ENCODE assay signal across 25 cellular contexts in genomic region chrX:43720082-43720481, GRCh38.
"Had no signal": no experiment of that assay in that cellular context is flagged by ENCODE, and none has a peak within 500 bp of the region (broad histone marks: within the 10 kb centered on the region; RNA-seq: fewer than 3 reads in every experiment).

No MANE protein-coding gene starts in this region.

- H3K4me2 ChIP-seq: neural progenitor cell had no signal

- FAIRE-seq: small intestine, urothelium cell line had no signal

- H3K9me3 ChIP-seq: ovary, sigmoid colon, thoracic aorta, thyroid gland, vagina had no signal

- H3K4me3 ChIP-seq: neural progenitor cell, ovary, psoas muscle, right lobe of liver, sigmoid colon, stomach, thoracic aorta, thyroid gland, tibial nerve, upper lobe of left lung, vagina had no signal

- H3K27me3 ChIP-seq: neural progenitor cell, ovary, right lobe of liver, sigmoid colon, stomach, thyroid gland, tibial nerve, upper lobe of left lung, vagina had no signal

- DNase-seq: natural killer cell; occipital lobe; ovary; posterior cingulate gyrus; psoas muscle; right cardiac atrium; right lobe of liver; sigmoid colon; small intestine; stimulated activated CD4-positive, alpha-beta T cell treated with anti-CD3 and anti-CD28 coated beads, Interleukin-15, amount 100 ng/mL, for 24 hours; stimulated activated CD4-positive, alpha-beta T cell treated with anti-CD3 and anti-CD28 coated beads, Interleukin-2, amount 100 ng/mL, for 24 hours; stimulated activated CD4-positive, alpha-beta T cell treated with anti-CD3 and anti-CD28 coated beads, Interleukin-2, amount 100 ng/mL, for 48 hours; stimulated activated CD4-positive, alpha-beta T cell treated with anti-CD3 and anti-CD28 coated beads, Interleukin-4, amount 100 ng/mL, for 24 hours; stimulated activated naive B cell treated with anti-CD40 and anti-IgM and Interleukin-4, amounts not matched to agents 10 μg/mL and 1 μg/mL and 100 μg/mL, for 72 hours; stimulated activated naive CD4-positive, alpha-beta T cell treated with Interleukin-2 at 50 U/mL for 16 hours; stomach; thyroid gland; upper lobe of left lung had no signal

- ATAC-seq: natural killer cell; psoas muscle; right cardiac atrium; right lobe of liver; stimulated activated effector memory CD8-positive, alpha-beta T cell treated with anti-CD3 and anti-CD28 coated beads, Interleukin-12 subunit alpha, Interleukin-12 subunit beta, amount 100 ng/mL, for 72 hours; stimulated activated naive B cell treated with anti-CD40 and anti-IgM and Interleukin-4, amounts not matched to agents 10 μg/mL and 1 μg/mL and 100 μg/mL, for 72 hours had no signal

- H3K79me2 ChIP-seq: parathyroid adenoma had no signal

- H3K27ac ChIP-seq: neural progenitor cell, ovary, parathyroid adenoma, psoas muscle, right lobe of liver, sigmoid colon, stomach, thoracic aorta, thyroid gland, tibial nerve, upper lobe of left lung, vagina had no signal

- H3K36me3 ChIP-seq: neural progenitor cell, ovary, thoracic aorta, tibial nerve had no signal

- H3K4me1 ChIP-seq: neural progenitor cell, parathyroid adenoma, psoas muscle, sigmoid colon, stomach, thyroid gland, tibial nerve, upper lobe of left lung, vagina had no signal

- H3K9ac ChIP-seq: neural progenitor cell, parathyroid adenoma had no signal

- H2AFZ ChIP-seq: neural progenitor cell, parathyroid adenoma had no signal
